ENCODE assay signal across 15 cellular contexts in genomic region chr2:214378455-214379103, GRCh38. TPM values are rescaled to one million over a fixed set of nuclear protein-coding genes. Genes with fewer than 3 reads are reported as not detected.
DNase-seq lines count a peak whose midpoint lies in the region; ATAC-seq, FAIRE-seq and TF ChIP-seq lines count a peak whose summit lies in the region.
"Had no signal": no experiment of that assay in that cellular context is flagged by ENCODE, and none has a peak within 500 bp of the region (broad histone marks: within the 10 kb centered on the region; RNA-seq: fewer than 3 reads in every experiment).

No MANE protein-coding gene starts in this region.

- WGBS in body of pancreas, 2 donors: 16 to 26% methylated on average over 3 of the region's 3 CpGs

- no peaks in the 10 kb centered on the region for H3K36me3 ChIP-seq in body of pancreas (replicated peaks in 1 of 2; ENCODE audit: insufficient read depth in 1 of 2, low read depth in 2 of 2)

- intact Hi-C loops in body of pancreas (cut with DNase I): no loop called here

- no peak for FAIRE-seq in H54 (lab: Jason Lieb, UNC)

- no peaks in the 10 kb centered on the region for H3K4me1 ChIP-seq in body of pancreas

- no peaks in the 10 kb centered on the region for H3K27me3 ChIP-seq in body of pancreas

- H3K9me3 ChIP-seq in body of pancreas: no peaks in the 10 kb centered on the region

- H3K27ac ChIP-seq in body of pancreas: no peak overlapping the region

- TF ChIP-seq POLR2A in body of pancreas (IDR thresholded peaks at IDR 0.05) (no peak), H54 (IDR thresholded peaks at IDR 0.05; ENCODE audit: low read depth, low read length) (no peak)

- no peak overlapping the region for H3K4me3 ChIP-seq in body of pancreas

- ATAC-seq in body of pancreas (peak; percentile 15), left lobe of liver (peak; percentile 84), GM18520 (IDR thresholded peaks at IDR 0.05; ENCODE audit: unreplicated experiment) (no peak), HG03442 (IDR thresholded peaks at IDR 0.05; ENCODE audit: unreplicated experiment) (no peak)
- ATAC-seq: activated T-cell treated with anti-CD3 and anti-CD28 coated beads, Interleukin-2, amount 50 U/mL, for 4 hours had no signal

- DNase-seq in H4 (ENCODE audit: low spot score) (peak; percentile 25), NCI-H2029 (lab: John Stamatoyannopoulos, UW) (peak; percentile 83), body of pancreas (peak; percentile 15 to 45 (median 24)), left lobe of liver (ENCODE audit: low spot score) (peak; percentile 67), H54 (ENCODE audit: insufficient read length, low spot score) (no peak)
- DNase-seq: activated CD4-positive, alpha-beta T cell treated with anti-CD3 and anti-CD28 coated beads, Interleukin-2, amount 10 ng/mL, durations not matched to agents 24 days and 14 days; activated T-cell treated with anti-CD3 and anti-CD28 coated beads, Interleukin-2, amount 50 U/mL, for 4 hours; cortex of kidney; mesenchymal stem cell; NCI-H1417; occipital lobe; OCI-M1 had no signal

- TF ChIP-seq CTCF in body of pancreas (IDR thresholded peaks at IDR 0.05): no peak

RNA-seq across cellular contexts. Expression of gene VWC2L, which starts 32.3 kb away (rescaled TPM):
- total RNA-seq in H4 (2014; rRNA removed; shearing (Covaris generic)): not detected in 2 replicates
- not detected for total RNA-seq in body of pancreas
- total RNA-seq in left lobe of liver: not detected
- total RNA-seq: activated CD4-positive, alpha-beta T cell treated with anti-CD3 and anti-CD28 coated beads, Interleukin-2, amount 10 ng/mL, durations not matched to agents 24 days and 14 days; activated T-cell treated with anti-CD3 and anti-CD28 coated beads, Interleukin-2, amount 50 U/mL, for 4 hours; T-helper 2 cell treated with Interferon-gamma antibody and Interleukin-4, amounts not matched to agents 100 ng/mL and 5 ng/mL, for 36 hours had no signal

Comparison
In these comparisons a context has a peak if more than half of its experiments do, and no peak if none do; other contexts are left out.
1. ATAC-seq: peak in body of pancreas (single experiment) and left lobe of liver (single experiment); none in GM18520 (single experiment) and HG03442 (single experiment).